Comparison of ENCODE assay signal across 1 cellular context in the genomic region with DNA sequence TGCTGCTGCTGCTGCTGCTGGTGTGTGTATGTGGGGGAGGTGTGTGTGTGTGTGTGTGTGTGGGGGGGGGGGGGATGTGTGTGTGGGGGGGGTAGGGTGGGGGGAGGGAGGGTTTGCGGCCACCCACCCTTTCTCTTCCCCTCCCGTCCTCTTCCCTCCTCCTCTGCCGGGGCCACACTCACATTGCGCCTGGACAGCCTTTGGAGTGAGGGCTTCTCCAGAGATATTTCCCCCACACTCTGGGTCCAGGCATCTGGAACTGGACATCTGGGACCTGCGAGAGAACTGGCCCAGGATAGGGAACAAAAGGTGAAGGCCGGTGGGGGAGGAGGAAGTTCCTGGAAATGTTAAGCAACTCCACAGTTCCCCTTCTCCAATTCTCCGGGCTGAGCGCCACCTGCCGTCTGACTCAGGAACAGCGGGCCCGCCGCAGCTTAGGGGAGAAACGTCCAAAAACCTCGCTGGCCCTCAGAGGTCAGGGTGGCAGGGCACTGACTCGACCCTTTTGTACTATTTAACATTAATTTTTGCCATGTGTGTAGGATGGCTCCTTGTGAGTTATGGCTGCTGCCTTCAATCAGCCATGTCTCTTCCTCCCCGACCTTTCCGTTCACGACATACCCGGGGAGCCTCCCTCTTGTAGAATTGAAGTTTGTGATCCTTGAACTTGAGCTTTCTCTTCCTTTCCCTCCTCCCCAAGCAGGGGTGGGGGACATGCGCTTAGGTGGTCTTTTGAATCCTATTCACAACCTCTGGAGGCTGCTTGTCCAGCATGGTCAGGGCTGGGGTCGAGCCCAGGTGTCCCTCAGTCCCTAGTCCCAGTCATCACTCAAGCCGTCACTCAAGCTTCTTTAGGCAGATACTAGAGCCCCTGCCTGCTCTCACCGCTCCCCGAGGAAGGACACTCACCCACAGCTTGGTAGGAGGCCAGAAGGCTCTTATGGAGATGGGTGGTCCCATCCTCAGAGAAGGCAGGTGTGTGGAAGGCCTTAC.
A peak's percentile ranks its signal among the peaks of the same experiment; 100 is the strongest.
TF ChIP-seq lines count a peak whose summit lies in the region.

A gene with protein sequence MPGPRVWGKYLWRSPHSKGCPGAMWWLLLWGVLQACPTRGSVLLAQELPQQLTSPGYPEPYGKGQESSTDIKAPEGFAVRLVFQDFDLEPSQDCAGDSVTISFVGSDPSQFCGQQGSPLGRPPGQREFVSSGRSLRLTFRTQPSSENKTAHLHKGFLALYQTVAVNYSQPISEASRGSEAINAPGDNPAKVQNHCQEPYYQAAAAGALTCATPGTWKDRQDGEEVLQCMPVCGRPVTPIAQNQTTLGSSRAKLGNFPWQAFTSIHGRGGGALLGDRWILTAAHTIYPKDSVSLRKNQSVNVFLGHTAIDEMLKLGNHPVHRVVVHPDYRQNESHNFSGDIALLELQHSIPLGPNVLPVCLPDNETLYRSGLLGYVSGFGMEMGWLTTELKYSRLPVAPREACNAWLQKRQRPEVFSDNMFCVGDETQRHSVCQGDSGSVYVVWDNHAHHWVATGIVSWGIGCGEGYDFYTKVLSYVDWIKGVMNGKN (minus strand): TSS at position 287 of the 993 bp plus-strand sequence. CDS start 34 bp downstream, at position 253.

TF ChIP-seq in HepG2, 621 proteins besides CTCF, POLR2A, EP300 and RAD21 (continued from another document and continues in another):
- TF ChIP-seq MXD4 (CRISPR knock-in tag; IDR thresholded peaks at IDR 0.05) = no peak
- no peak for TF ChIP-seq IKZF4 (CRISPR knock-in tag; IDR thresholded peaks at IDR 0.05; ENCODE audit: borderline replicate concordance, low read depth, not compliant biosample characterization)
- no peak for TF ChIP-seq ZMYM2 (CRISPR knock-in tag; IDR thresholded peaks at IDR 0.05)
- TF ChIP-seq MLLT10 (CRISPR knock-in tag; IDR thresholded peaks at IDR 0.05) = no peak
- no peak for TF ChIP-seq ARNT (IDR thresholded peaks at IDR 0.05)
- no peak for TF ChIP-seq PAX8 (CRISPR knock-in tag; IDR thresholded peaks at IDR 0.05; ENCODE audit: borderline replicate concordance)
- TF ChIP-seq KDM2A (CRISPR knock-in tag; IDR thresholded peaks at IDR 0.05; ENCODE audit: borderline replicate concordance, low read depth) = peak; percentile 53
- no peak for TF ChIP-seq PHF8 (CRISPR knock-in tag; IDR thresholded peaks at IDR 0.05)
- TF ChIP-seq BRCA1 (CRISPR knock-in tag; IDR thresholded peaks at IDR 0.05) = no peak
- TF ChIP-seq ZNF335 (CRISPR knock-in tag; IDR thresholded peaks at IDR 0.05) = 0 out of 2 replicates have a peak, but pooled peaks have one; percentile 18
- no peak for TF ChIP-seq ZFP82 (CRISPR knock-in tag; IDR thresholded peaks at IDR 0.05; ENCODE audit: borderline replicate concordance)
- TF ChIP-seq ZNF878 (CRISPR knock-in tag; IDR thresholded peaks at IDR 0.05) = 0 out of 2 replicates have a peak, but pooled peaks have one; percentile 52
- no peak for TF ChIP-seq SP4 (CRISPR knock-in tag; IDR thresholded peaks at IDR 0.05)
- TF ChIP-seq ZNF33B (CRISPR knock-in tag; IDR thresholded peaks at IDR 0.05) = no peak
- no peak for TF ChIP-seq ZNF737 (CRISPR knock-in tag; IDR thresholded peaks at IDR 0.05; ENCODE audit: borderline replicate concordance)
- TF ChIP-seq FUBP1 (CRISPR knock-in tag; IDR thresholded peaks at IDR 0.05; ENCODE audit: borderline replicate concordance) = no peak
- no peak for TF ChIP-seq TMF1 (CRISPR knock-in tag; IDR thresholded peaks at IDR 0.05; ENCODE audit: low read depth)
- TF ChIP-seq ZNF879 (CRISPR knock-in tag; IDR thresholded peaks at IDR 0.05) = no peak
- no peak for TF ChIP-seq TRIM24 (CRISPR knock-in tag; IDR thresholded peaks at IDR 0.05)
- no peak for TF ChIP-seq MEF2D (CRISPR knock-in tag; IDR thresholded peaks at IDR 0.05)
- peak; percentile 38 for TF ChIP-seq CBX1 (IDR thresholded peaks at IDR 0.05; ENCODE audit: low read depth)
- no peak for TF ChIP-seq STAT5B (CRISPR knock-in tag; IDR thresholded peaks at IDR 0.05)
- no peak for TF ChIP-seq ARID2 (CRISPR knock-in tag; IDR thresholded peaks at IDR 0.05; ENCODE audit: borderline replicate concordance)
- peak; percentile 68 for TF ChIP-seq ELF1 (CRISPR knock-in tag; IDR thresholded peaks at IDR 0.05)
- TF ChIP-seq NFYC (CRISPR knock-in tag; IDR thresholded peaks at IDR 0.05) = no peak
- no peak for TF ChIP-seq ZNF775 (CRISPR knock-in tag; IDR thresholded peaks at IDR 0.05; ENCODE audit: borderline replicate concordance)
- no peak for TF ChIP-seq ZNF34 (CRISPR knock-in tag; IDR thresholded peaks at IDR 0.05; ENCODE audit: borderline replicate concordance)
- no peak for TF ChIP-seq RBAK (CRISPR knock-in tag; IDR thresholded peaks at IDR 0.05)
- peak; percentile 68; the same call in 1 of the 2 replicates for TF ChIP-seq NR2F6 (IDR thresholded peaks at IDR 0.05)
- peak; percentile 87 for TF ChIP-seq NR2F6 (CRISPR knock-in tag; IDR thresholded peaks at IDR 0.05)
- TF ChIP-seq, protein P1, sequence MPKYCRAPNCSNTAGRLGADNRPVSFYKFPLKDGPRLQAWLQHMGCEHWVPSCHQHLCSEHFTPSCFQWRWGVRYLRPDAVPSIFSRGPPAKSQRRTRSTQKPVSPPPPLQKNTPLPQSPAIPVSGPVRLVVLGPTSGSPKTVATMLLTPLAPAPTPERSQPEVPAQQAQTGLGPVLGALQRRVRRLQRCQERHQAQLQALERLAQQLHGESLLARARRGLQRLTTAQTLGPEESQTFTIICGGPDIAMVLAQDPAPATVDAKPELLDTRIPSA (CRISPR knock-in tag; IDR thresholded peaks at IDR 0.05; ENCODE audit: borderline replicate concordance) = no peak
- TF ChIP-seq ZNF550 (CRISPR knock-in tag; IDR thresholded peaks at IDR 0.05; ENCODE audit: borderline replicate concordance) = no peak
- TF ChIP-seq AGO2 (optimal IDR thresholded peaks at IDR 0.05; ENCODE audit: low read depth, low read length) = no peak
- no peak for TF ChIP-seq SP1 (IDR thresholded peaks at IDR 0.05)
- TF ChIP-seq SP1 (CRISPR knock-in tag; IDR thresholded peaks at IDR 0.05) = no peak
- peak; percentile 63; the same call in 1 of the 2 replicates for TF ChIP-seq ZBTB33 (CRISPR knock-in tag; IDR thresholded peaks at IDR 0.05)
- TF ChIP-seq ZSCAN21 (CRISPR knock-in tag; IDR thresholded peaks at IDR 0.05; ENCODE audit: borderline replicate concordance) = no peak
- no peak for TF ChIP-seq ZSCAN22 (CRISPR knock-in tag; IDR thresholded peaks at IDR 0.05)
- TF ChIP-seq, protein P2, sequence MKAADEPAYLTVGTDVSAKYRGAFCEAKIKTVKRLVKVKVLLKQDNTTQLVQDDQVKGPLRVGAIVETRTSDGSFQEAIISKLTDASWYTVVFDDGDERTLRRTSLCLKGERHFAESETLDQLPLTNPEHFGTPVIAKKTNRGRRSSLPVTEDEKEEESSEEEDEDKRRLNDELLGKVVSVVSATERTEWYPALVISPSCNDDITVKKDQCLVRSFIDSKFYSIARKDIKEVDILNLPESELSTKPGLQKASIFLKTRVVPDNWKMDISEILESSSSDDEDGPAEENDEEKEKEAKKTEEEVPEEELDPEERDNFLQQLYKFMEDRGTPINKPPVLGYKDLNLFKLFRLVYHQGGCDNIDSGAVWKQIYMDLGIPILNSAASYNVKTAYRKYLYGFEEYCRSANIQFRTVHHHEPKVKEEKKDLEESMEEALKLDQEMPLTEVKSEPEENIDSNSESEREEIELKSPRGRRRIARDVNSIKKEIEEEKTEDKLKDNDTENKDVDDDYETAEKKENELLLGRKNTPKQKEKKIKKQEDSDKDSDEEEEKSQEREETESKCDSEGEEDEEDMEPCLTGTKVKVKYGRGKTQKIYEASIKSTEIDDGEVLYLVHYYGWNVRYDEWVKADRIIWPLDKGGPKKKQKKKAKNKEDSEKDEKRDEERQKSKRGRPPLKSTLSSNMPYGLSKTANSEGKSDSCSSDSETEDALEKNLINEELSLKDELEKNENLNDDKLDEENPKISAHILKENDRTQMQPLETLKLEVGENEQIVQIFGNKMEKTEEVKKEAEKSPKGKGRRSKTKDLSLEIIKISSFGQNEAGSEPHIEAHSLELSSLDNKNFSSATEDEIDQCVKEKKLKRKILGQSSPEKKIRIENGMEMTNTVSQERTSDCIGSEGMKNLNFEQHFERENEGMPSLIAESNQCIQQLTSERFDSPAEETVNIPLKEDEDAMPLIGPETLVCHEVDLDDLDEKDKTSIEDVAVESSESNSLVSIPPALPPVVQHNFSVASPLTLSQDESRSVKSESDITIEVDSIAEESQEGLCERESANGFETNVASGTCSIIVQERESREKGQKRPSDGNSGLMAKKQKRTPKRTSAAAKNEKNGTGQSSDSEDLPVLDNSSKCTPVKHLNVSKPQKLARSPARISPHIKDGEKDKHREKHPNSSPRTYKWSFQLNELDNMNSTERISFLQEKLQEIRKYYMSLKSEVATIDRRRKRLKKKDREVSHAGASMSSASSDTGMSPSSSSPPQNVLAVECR (CRISPR knock-in tag; IDR thresholded peaks at IDR 0.05; ENCODE audit: borderline replicate concordance) = no peak
- no peak for TF ChIP-seq TERF1 (CRISPR knock-in tag; IDR thresholded peaks at IDR 0.05)
- TF ChIP-seq CEBPG (CRISPR knock-in tag; IDR thresholded peaks at IDR 0.05) = peak; percentile 97
- TF ChIP-seq RORA (CRISPR knock-in tag; IDR thresholded peaks at IDR 0.05) = no peak
- no peak for TF ChIP-seq MLX (CRISPR knock-in tag; IDR thresholded peaks at IDR 0.05)
- TF ChIP-seq YY1 (IDR thresholded peaks at IDR 0.05; ENCODE audit: insufficient read depth, insufficient replicate concordance, low read depth, low read length) = peak; percentile 57
- TF ChIP-seq CCAR2 (optimal IDR thresholded peaks at IDR 0.05; ENCODE audit: low read depth, low read length) = peak; percentile 73
- TF ChIP-seq, protein P3, sequence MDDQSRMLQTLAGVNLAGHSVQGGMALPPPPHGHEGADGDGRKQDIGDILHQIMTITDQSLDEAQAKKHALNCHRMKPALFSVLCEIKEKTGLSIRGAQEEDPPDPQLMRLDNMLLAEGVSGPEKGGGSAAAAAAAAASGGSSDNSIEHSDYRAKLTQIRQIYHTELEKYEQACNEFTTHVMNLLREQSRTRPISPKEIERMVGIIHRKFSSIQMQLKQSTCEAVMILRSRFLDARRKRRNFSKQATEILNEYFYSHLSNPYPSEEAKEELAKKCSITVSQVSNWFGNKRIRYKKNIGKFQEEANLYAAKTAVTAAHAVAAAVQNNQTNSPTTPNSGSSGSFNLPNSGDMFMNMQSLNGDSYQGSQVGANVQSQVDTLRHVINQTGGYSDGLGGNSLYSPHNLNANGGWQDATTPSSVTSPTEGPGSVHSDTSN (CRISPR knock-in tag; IDR thresholded peaks at IDR 0.05; ENCODE audit: borderline replicate concordance) = no peak
